15 cellular contexts compared by ENCODE assay signal in the genomic region with DNA sequence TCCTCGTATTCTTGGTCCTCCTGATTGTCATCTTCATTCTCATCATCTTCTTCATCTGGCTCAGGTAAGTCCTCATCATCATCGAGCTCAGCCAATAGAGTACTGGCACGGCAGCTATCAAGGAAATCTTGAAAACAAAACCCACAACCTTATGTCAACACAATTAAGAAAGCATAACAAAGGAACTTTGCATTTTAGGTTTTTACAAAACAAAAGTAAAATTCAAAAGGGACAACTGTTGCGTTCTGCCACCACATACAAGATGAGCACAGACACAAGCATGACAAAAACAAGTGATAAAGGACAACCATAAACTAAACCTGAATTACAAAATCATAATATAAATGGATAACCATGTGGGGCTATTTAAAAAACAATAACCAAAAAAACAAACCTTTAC.
"Had no signal": no experiment of that assay in that cellular context is flagged by ENCODE, and none has a peak within 500 bp of the region (broad histone marks: within the 10 kb centered on the region; RNA-seq: fewer than 3 reads in every experiment).

No MANE protein-coding gene starts in this region.

- ATAC-seq: activated CD4-positive, alpha-beta T cell treated with anti-CD3 and anti-CD28 coated beads for 36 hours; activated CD8-positive, alpha-beta memory T cell treated with anti-CD3 and anti-CD28 coated beads, Interleukin-2, amount 10 ng/mL, durations not matched to agents 7 days and 5 days; stimulated activated naive B cell treated with anti-CD40 and anti-IgM and Interleukin-4, amounts not matched to agents 10 μg/mL and 1 μg/mL and 100 μg/mL, for 72 hours had no signal

- DNase-seq: activated CD4-positive, alpha-beta memory T cell treated with anti-CD3 and anti-CD28 coated beads for 36 hours; activated CD8-positive, alpha-beta memory T cell treated with anti-CD3 and anti-CD28 coated beads, Interleukin-2, amount 10 ng/mL, durations not matched to agents 7 days and 5 days; activated naive CD4-positive, alpha-beta T cell treated with anti-CD3 and anti-CD28 coated beads, Interleukin-2, amount 50 U/mL, for 16 hours; activated T-cell treated with anti-CD3 and anti-CD28 coated beads, Interleukin-2, amount 50 U/mL, for 1 hour; nucleus accumbens; stimulated activated CD4-positive, alpha-beta T cell treated with anti-CD3 and anti-CD28 coated beads, Interleukin-15, amount 100 ng/mL, for 24 hours; stimulated activated CD4-positive, alpha-beta T cell treated with anti-CD3 and anti-CD28 coated beads, Interleukin-4, amount 100 ng/mL, for 1 hour; stimulated activated naive B cell treated with anti-CD40 and anti-IgM and Interleukin-4, amounts not matched to agents 10 μg/mL and 1 μg/mL and 100 μg/mL, for 72 hours; thyroid gland; WERI-Rb-1 had no signal

- H3K9me3 Mint-ChIP-seq: activated CD4-positive, alpha-beta memory T cell treated with anti-CD3 and anti-CD28 coated beads for 36 hours; nephron; stimulated activated naive B cell treated with anti-CD40 and anti-IgM and Interleukin-4, amounts not matched to agents 10 μg/mL and 1 μg/mL and 100 μg/mL, for 72 hours had no signal

- H3K4me3 ChIP-seq: skin epidermis, thyroid gland had no signal

- FAIRE-seq: colon, urothelium cell line had no signal

- H3K27ac Mint-ChIP-seq: activated CD4-positive, alpha-beta memory T cell treated with anti-CD3 and anti-CD28 coated beads for 36 hours; activated CD4-positive, alpha-beta T cell treated with anti-CD3 and anti-CD28 coated beads for 36 hours; activated CD8-positive, alpha-beta memory T cell treated with anti-CD3 and anti-CD28 coated beads, Interleukin-2, amount 10 ng/mL, durations not matched to agents 7 days and 5 days; nephron; stimulated activated naive B cell treated with anti-CD40 and anti-IgM and Interleukin-4, amounts not matched to agents 10 μg/mL and 1 μg/mL and 100 μg/mL, for 72 hours had no signal

- H3K27ac ChIP-seq: skin epidermis, thyroid gland, WERI-Rb-1 had no signal

- H3K4me3 Mint-ChIP-seq: activated CD4-positive, alpha-beta memory T cell treated with anti-CD3 and anti-CD28 coated beads for 36 hours; activated CD4-positive, alpha-beta T cell treated with anti-CD3 and anti-CD28 coated beads for 36 hours; activated CD8-positive, alpha-beta memory T cell treated with anti-CD3 and anti-CD28 coated beads, Interleukin-2, amount 10 ng/mL, durations not matched to agents 7 days and 5 days; nephron; stimulated activated naive B cell treated with anti-CD40 and anti-IgM and Interleukin-4, amounts not matched to agents 10 μg/mL and 1 μg/mL and 100 μg/mL, for 72 hours had no signal

- H3K27me3 ChIP-seq: thyroid gland had no signal

- H3K9me3 ChIP-seq: thyroid gland had no signal

- H3K4me1 Mint-ChIP-seq: nephron had no signal

- H3K27me3 Mint-ChIP-seq: activated CD4-positive, alpha-beta memory T cell treated with anti-CD3 and anti-CD28 coated beads for 36 hours; activated CD4-positive, alpha-beta T cell treated with anti-CD3 and anti-CD28 coated beads for 36 hours; activated CD8-positive, alpha-beta memory T cell treated with anti-CD3 and anti-CD28 coated beads, Interleukin-2, amount 10 ng/mL, durations not matched to agents 7 days and 5 days; stimulated activated naive B cell treated with anti-CD40 and anti-IgM and Interleukin-4, amounts not matched to agents 10 μg/mL and 1 μg/mL and 100 μg/mL, for 72 hours had no signal
